In genomic region chr12:32399045-32399372, GRCh38 we compare ENCODE assay signal across 8 cellular contexts. TPM values are rescaled to one million over a fixed set of nuclear protein-coding genes. Genes with fewer than 3 reads are reported as not detected.
A peak's percentile ranks its signal among the peaks of the same experiment; 100 is the strongest.
DNase-seq lines count a peak whose midpoint lies in the region; ATAC-seq and TF ChIP-seq lines count a peak whose summit lies in the region.

No MANE protein-coding gene starts in this region.

- DNase-seq in Peyer's patch: no peak
- DNase-seq in fibroblast of lung (ENCODE audit: low read depth in 2 of 2): no peak
- no peak for DNase-seq in AG20443 (ENCODE audit: low spot score)
- no peak for DNase-seq in effector CD4-positive, alpha-beta T cell
- no peak for DNase-seq in NCI-H2171 treated with DMSO at 0.1 percent for 48 hours (lab: John Stamatoyannopoulos, UW)

- TF ChIP-seq CTCF in Peyer's patch (IDR thresholded peaks at IDR 0.05): no peak
- no peak for TF ChIP-seq CTCF in fibroblast of lung (conservative IDR thresholded peaks at IDR 0.05 in 1 of 2, IDR thresholded peaks at IDR 0.05 in 1 of 2; ENCODE audit: low read depth in 1 of 2, low read length in 2 of 2)

- no peak for TF ChIP-seq POLR2A in Peyer's patch (IDR thresholded peaks at IDR 0.05)

- H2AFZ ChIP-seq in fibroblast of lung (ENCODE audit: low read length): peak overlapping the region; percentile 8

- no peaks in the 10 kb centered on the region for H3K9me3 ChIP-seq in Peyer's patch
- H3K9me3 ChIP-seq in fibroblast of lung (ENCODE audit: control insufficient read depth, insufficient read depth, low read depth, low read length): no peaks in the 10 kb centered on the region

- H3K36me3 ChIP-seq in Peyer's patch (no peaks in the 10 kb centered on the region), fibroblast of lung (ENCODE audit: control insufficient read depth, insufficient read depth, low read length) (no peaks in the 10 kb centered on the region), rectal smooth muscle tissue (ENCODE audit: control insufficient read depth, insufficient read depth, low read length) (no peaks in the 10 kb centered on the region)

- H4K20me1 ChIP-seq in fibroblast of lung (ENCODE audit: control insufficient read depth, extremely low read depth, insufficient read depth, low read length): no peaks in the 10 kb centered on the region

- H3K9ac ChIP-seq in fibroblast of lung (ENCODE audit: insufficient read depth, low read length): no peak overlapping the region
- no peak overlapping the region for H3K9ac ChIP-seq in rectal smooth muscle tissue (ENCODE audit: low read length)

- peak overlapping the region; percentile 45 to 87 (median 72) for H3K4me3 ChIP-seq in Peyer's patch
- H3K4me3 ChIP-seq in fibroblast of lung (replicated peaks in 1 of 4; ENCODE audit: control extremely low read depth in 1 of 4, insufficient read depth in 1 of 4, low read depth in 3 of 4, low read length in 4 of 4): peak overlapping the region; percentile 45 to 67 (median 53)
- peak overlapping the region; percentile 81 for H3K4me3 ChIP-seq in rectal smooth muscle tissue (ENCODE audit: low read length)

- peak overlapping the region; percentile 52 to 97 (median 94) for H3K27ac ChIP-seq in Peyer's patch
- H3K27ac ChIP-seq in fibroblast of lung (ENCODE audit: insufficient read depth, low read length): no peak overlapping the region
- H3K27ac ChIP-seq in rectal smooth muscle tissue (ENCODE audit: low read depth, low read length): no peak overlapping the region

- ATAC-seq in GM18511 (IDR thresholded peaks at IDR 0.05; ENCODE audit: unreplicated experiment) (peak; percentile 9), GM21381 (IDR thresholded peaks at IDR 0.05; ENCODE audit: unreplicated experiment) (no peak)

- no peaks in the 10 kb centered on the region for H3K27me3 ChIP-seq in Peyer's patch
- peaks cover 8% of the 10 kb centered on the region for H3K27me3 ChIP-seq in fibroblast of lung (ENCODE audit: control insufficient read depth, insufficient read depth, low read length)
- H3K27me3 ChIP-seq in rectal smooth muscle tissue (ENCODE audit: control insufficient read depth, insufficient read depth, low read length): no peaks in the 10 kb centered on the region

- H3K4me2 ChIP-seq in fibroblast of lung (ENCODE audit: extremely low read depth, insufficient read depth, low read length): peak overlapping the region; percentile 88

- no peaks in the 10 kb centered on the region for H3K79me2 ChIP-seq in fibroblast of lung (ENCODE audit: control insufficient read depth, insufficient read depth, low read length)

- peaks cover 0 to 13% (median 4%) of the 10 kb centered on the region in 4 donors for H3K4me1 ChIP-seq in Peyer's patch
- H3K4me1 ChIP-seq in fibroblast of lung (ENCODE audit: control insufficient read depth, extremely low read depth, insufficient read depth, low read length): peaks cover 2% of the 10 kb centered on the region
- no peaks in the 10 kb centered on the region for H3K4me1 ChIP-seq in rectal smooth muscle tissue (ENCODE audit: control insufficient read depth, insufficient read depth, low read length)

RNA-seq across cellular contexts. Expression of gene FGD4, which starts 0.3 kb away (rescaled TPM):
- 100 to 1,000 TPM in 3 of 4 donors, 10 to 100 TPM in 1; 85.8 to 135 (median 123) TPM for total RNA-seq in Peyer's patch
- 2.3 and 7.6 TPM in 2 replicates for total RNA-seq in fibroblast of lung
- 3.6 and 12.2 TPM in 2 replicates for polyA plus RNA-seq in fibroblast of lung
- polyA plus RNA-seq in fibroblast of lung (2012): 1.7 and 6.7 TPM in 2 replicates
- 3.4 and 6.4 TPM in 2 replicates for polyA minus RNA-seq in fibroblast of lung (ENCODE audit: low replicate concordance)

Comparison
In these comparisons a context has a peak if more than half of its experiments do, and no peak if none do; other contexts are left out.
1. H3K27ac ChIP-seq: peak in Peyer's patch (4 of 4); none in fibroblast of lung (single experiment) and rectal smooth muscle tissue (single experiment).
2. RNA of gene FGD4, which starts 0.3 kb away (total RNA-seq): 85.8 to 135 TPM in Peyer's patch; 2.3 to 7.6 TPM in fibroblast of lung; every median in the first group is over 10 times any median in the second.
3. Peak in every context shown above with its lines, with median percentiles within 50 percentile points of each other: H3K4me3 ChIP-seq.